In the genomic region with DNA sequence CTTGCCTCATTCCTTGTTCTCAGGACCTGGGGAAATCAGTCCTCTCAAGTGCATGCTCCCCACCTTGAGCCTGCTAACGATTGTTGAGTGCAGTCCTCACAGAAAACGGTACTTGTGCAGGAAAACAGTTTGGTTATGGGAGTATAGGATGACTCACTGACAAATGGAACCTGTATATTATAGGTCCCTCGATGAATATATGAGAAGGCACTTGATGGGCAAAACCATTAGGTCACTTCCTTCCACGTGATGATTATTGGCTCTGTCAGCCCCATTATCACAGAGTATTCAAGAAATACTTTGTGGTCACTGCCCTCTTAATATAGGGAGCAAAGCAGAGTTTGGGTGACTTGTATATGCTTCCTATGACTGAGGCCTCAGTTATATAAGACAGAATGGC, we compare ENCODE assay signal across 16 cellular contexts. TPM values are rescaled to one million over a fixed set of nuclear protein-coding genes. Genes with fewer than 3 reads are reported as not detected.
DNase-seq lines count a peak whose midpoint lies in the region; ATAC-seq and TF ChIP-seq lines count a peak whose summit lies in the region.
"Had no signal": no experiment of that assay in that cellular context is flagged by ENCODE, and none has a peak within 500 bp of the region (broad histone marks: within the 10 kb centered on the region; RNA-seq: fewer than 3 reads in every experiment).

No MANE protein-coding gene starts in this region.

- H3K4me3 Mint-ChIP-seq in activated CD4-positive, alpha-beta memory T cell treated with anti-CD3 and anti-CD28 coated beads for 36 hours, result no peak overlapping the region
- H3K4me3 Mint-ChIP-seq in activated CD4-positive, alpha-beta memory T cell treated with anti-CD3 and anti-CD28 coated beads, Interleukin-2, amount 10 ng/mL, durations not matched to agents 7 days and 5 days, result no peak overlapping the region
- no peak overlapping the region for H3K4me3 Mint-ChIP-seq in stimulated activated effector memory CD8-positive, alpha-beta T cell treated with anti-CD3 and anti-CD28 coated beads, Interleukin-12 subunit alpha, Interleukin-12 subunit beta, amount 100 ng/mL, for 72 hours
- H3K4me3 Mint-ChIP-seq: activated CD8-positive, alpha-beta T cell treated with anti-CD3 and anti-CD28 coated beads, Interleukin-2, amount 10 ng/mL, durations not matched to agents 7 days and 5 days; nephron had no signal

- in situ Hi-C loops in GM13976 (cut with MboI; ENCODE audit: low sequenced_read_pairs, unreplicated experiment), result no loop called here

- H3K4me3 ChIP-seq in ovary, result no peak overlapping the region
- H3K4me3 ChIP-seq in lower leg skin (ENCODE audit: low read depth, poor library complexity, severe bottlenecking), result no peak overlapping the region
- H3K4me3 ChIP-seq: ascending aorta, lung, SJCRH30 had no signal

- TF ChIP-seq POLR2A in ovary (IDR thresholded peaks at IDR 0.05) (no peak), lower leg skin (IDR thresholded peaks at IDR 0.05) (no peak)

- peak overlapping the region; percentile 28 for H3K27ac Mint-ChIP-seq in activated CD4-positive, alpha-beta memory T cell treated with anti-CD3 and anti-CD28 coated beads for 36 hours
- H3K27ac Mint-ChIP-seq in activated CD4-positive, alpha-beta memory T cell treated with anti-CD3 and anti-CD28 coated beads, Interleukin-2, amount 10 ng/mL, durations not matched to agents 7 days and 5 days, result no peak overlapping the region
- H3K27ac Mint-ChIP-seq in stimulated activated effector memory CD8-positive, alpha-beta T cell treated with anti-CD3 and anti-CD28 coated beads, Interleukin-12 subunit alpha, Interleukin-12 subunit beta, amount 100 ng/mL, for 72 hours, result peak overlapping the region; percentile 82
- H3K27ac Mint-ChIP-seq: nephron had no signal

- H3K27ac ChIP-seq in ovary, result no peak overlapping the region
- H3K27ac ChIP-seq: ascending aorta, SJCRH30 had no signal

- no peaks in the 10 kb centered on the region for H3K27me3 ChIP-seq in ovary
- H3K27me3 ChIP-seq: ascending aorta, SJCRH30 had no signal

- TF ChIP-seq EP300 in ovary (IDR thresholded peaks at IDR 0.05), result no peak

- H3K36me3 ChIP-seq in ovary, result no peaks in the 10 kb centered on the region

- H3K9me3 Mint-ChIP-seq in activated CD4-positive, alpha-beta memory T cell treated with anti-CD3 and anti-CD28 coated beads for 36 hours, result no peaks in the 10 kb centered on the region
- H3K9me3 Mint-ChIP-seq in activated CD4-positive, alpha-beta memory T cell treated with anti-CD3 and anti-CD28 coated beads, Interleukin-2, amount 10 ng/mL, durations not matched to agents 7 days and 5 days, result no peaks in the 10 kb centered on the region
- H3K9me3 Mint-ChIP-seq in stimulated activated effector memory CD8-positive, alpha-beta T cell treated with anti-CD3 and anti-CD28 coated beads, Interleukin-12 subunit alpha, Interleukin-12 subunit beta, amount 100 ng/mL, for 72 hours, result no peaks in the 10 kb centered on the region
- H3K9me3 Mint-ChIP-seq: nephron had no signal

- no peak for ATAC-seq in stimulated activated effector memory CD8-positive, alpha-beta T cell treated with anti-CD3 and anti-CD28 coated beads, Interleukin-12 subunit alpha, Interleukin-12 subunit beta, amount 100 ng/mL, for 72 hours
- ATAC-seq: activated CD8-positive, alpha-beta T cell treated with anti-CD3 and anti-CD28 coated beads, Interleukin-2, amount 10 ng/mL, durations not matched to agents 7 days and 5 days; right cardiac atrium had no signal

- no peaks in the 10 kb centered on the region for H3K27me3 Mint-ChIP-seq in activated CD4-positive, alpha-beta memory T cell treated with anti-CD3 and anti-CD28 coated beads for 36 hours
- H3K27me3 Mint-ChIP-seq in activated CD4-positive, alpha-beta memory T cell treated with anti-CD3 and anti-CD28 coated beads, Interleukin-2, amount 10 ng/mL, durations not matched to agents 7 days and 5 days, result no peaks in the 10 kb centered on the region

- peaks cover 32% of the 10 kb centered on the region for H3K36me3 Mint-ChIP-seq in activated CD4-positive, alpha-beta memory T cell treated with anti-CD3 and anti-CD28 coated beads for 36 hours
- peaks cover 61% of the 10 kb centered on the region for H3K36me3 Mint-ChIP-seq in activated CD4-positive, alpha-beta memory T cell treated with anti-CD3 and anti-CD28 coated beads, Interleukin-2, amount 10 ng/mL, durations not matched to agents 7 days and 5 days (ENCODE audit: low read depth)
- H3K36me3 Mint-ChIP-seq in stimulated activated effector memory CD8-positive, alpha-beta T cell treated with anti-CD3 and anti-CD28 coated beads, Interleukin-12 subunit alpha, Interleukin-12 subunit beta, amount 100 ng/mL, for 72 hours, result peaks cover 68% of the 10 kb centered on the region

- DNase-seq in activated CD4-positive, alpha-beta memory T cell treated with anti-CD3 and anti-CD28 coated beads for 36 hours, result no peak
- no peak for DNase-seq in activated CD4-positive, alpha-beta memory T cell treated with anti-CD3 and anti-CD28 coated beads, Interleukin-2, amount 10 ng/mL, durations not matched to agents 7 days and 5 days
- DNase-seq in RKO (ENCODE audit: low spot score), result peak; percentile 88
- peak; percentile 81 for DNase-seq in dermis blood vessel endothelial cell
- no peak for DNase-seq in stimulated activated effector memory CD8-positive, alpha-beta T cell treated with anti-CD3 and anti-CD28 coated beads, Interleukin-12 subunit alpha, Interleukin-12 subunit beta, amount 100 ng/mL, for 72 hours (ENCODE audit: low spot score in 2 of 2)
- no peak for DNase-seq in ovary
- DNase-seq in GM13976 (ENCODE audit: low spot score), result no peak
- no peak for DNase-seq in lower leg skin (ENCODE audit: low spot score in 2 of 2)
- DNase-seq: activated CD8-positive, alpha-beta T cell treated with anti-CD3 and anti-CD28 coated beads, Interleukin-2, amount 10 ng/mL, durations not matched to agents 7 days and 5 days; NCI-H446; right cardiac atrium; SJCRH30; stimulated activated CD4-positive, alpha-beta T cell treated with anti-CD3 and anti-CD28 coated beads, Interleukin-1b, Interleukin-23, amount 100 ng/mL, for 48 hours had no signal

- POLR2A ChIA-PET in activated CD4-positive, alpha-beta memory T cell treated with anti-CD3 and anti-CD28 coated beads for 36 hours (lab: Charles Lee), result no interaction called here
- POLR2A ChIA-PET in activated CD4-positive, alpha-beta memory T cell treated with anti-CD3 and anti-CD28 coated beads, Interleukin-2, amount 10 ng/mL, durations not matched to agents 7 days and 5 days (lab: Charles Lee), result no interaction called here

- no peaks in the 10 kb centered on the region for H3K4me1 Mint-ChIP-seq in activated CD4-positive, alpha-beta memory T cell treated with anti-CD3 and anti-CD28 coated beads for 36 hours (ENCODE audit: low read depth)
- H3K4me1 Mint-ChIP-seq in activated CD4-positive, alpha-beta memory T cell treated with anti-CD3 and anti-CD28 coated beads, Interleukin-2, amount 10 ng/mL, durations not matched to agents 7 days and 5 days, result no peaks in the 10 kb centered on the region
- H3K4me1 Mint-ChIP-seq in stimulated activated effector memory CD8-positive, alpha-beta T cell treated with anti-CD3 and anti-CD28 coated beads, Interleukin-12 subunit alpha, Interleukin-12 subunit beta, amount 100 ng/mL, for 72 hours, result no peaks in the 10 kb centered on the region
- H3K4me1 Mint-ChIP-seq: nephron had no signal

- TF ChIP-seq CTCF in ovary (IDR thresholded peaks at IDR 0.05) (no peak), GM13976 (IDR thresholded peaks at IDR 0.05; ENCODE audit: borderline replicate concordance, control extremely low read depth, extremely low read depth, insufficient read depth, missing control alignments) (no peak), lower leg skin (IDR thresholded peaks at IDR 0.05) (no peak)

- intact Hi-C loops in activated CD4-positive, alpha-beta memory T cell treated with anti-CD3 and anti-CD28 coated beads for 36 hours (cut with micrococcal nuclease), result no loop called here
- intact Hi-C loops in ovary (cut with DNase I), result no loop called here
- intact Hi-C loops in lower leg skin (cut with DNase I; ENCODE audit: low total_unique reads), result no loop called here

- WGBS in ovary, 3 donors, result 77 to 80% (median 80%) methylated on average over 4 of the region's 4 CpGs
- WGBS in lower leg skin, 2 donors, result 62 to 82% methylated on average over 4 of the region's 4 CpGs

- H3K4me1 ChIP-seq in ovary (ENCODE audit: insufficient read depth), result no peaks in the 10 kb centered on the region
- H3K4me1 ChIP-seq: SJCRH30 had no signal

- H3K9me3 ChIP-seq in ovary, result no peaks in the 10 kb centered on the region
- H3K9me3 ChIP-seq: ascending aorta, SJCRH30 had no signal

- CTCF ChIA-PET in activated CD4-positive, alpha-beta memory T cell treated with anti-CD3 and anti-CD28 coated beads for 36 hours (lab: Charles Lee), result no interaction called here
- CTCF ChIA-PET in activated CD4-positive, alpha-beta memory T cell treated with anti-CD3 and anti-CD28 coated beads, Interleukin-2, amount 10 ng/mL, durations not matched to agents 7 days and 5 days (lab: Charles Lee), result no interaction called here

RNA-seq across cellular contexts. Expression of gene CCDC17, which starts 6.2 kb away (rescaled TPM):
- total RNA-seq in activated CD4-positive, alpha-beta memory T cell treated with anti-CD3 and anti-CD28 coated beads for 36 hours, result 1 to 10 TPM; 1.1 to 1.3 TPM
- total RNA-seq in activated CD4-positive, alpha-beta memory T cell treated with anti-CD3 and anti-CD28 coated beads, Interleukin-2, amount 10 ng/mL, durations not matched to agents 7 days and 5 days, result 1 to 10 TPM; 2.6 to 3.6 TPM
- total RNA-seq in dermis blood vessel endothelial cell (1.2 and 1.6 TPM in 2 replicates), ovary (10 to 100 TPM in 1 of 7 donors, 1 to 10 TPM in 6; 1.3 to 30.2 (median 3.7) TPM), lower leg skin (1 to 10 TPM; 1.4 to 2.1 (median 1.7) TPM)
- 1 to 10 TPM; 1.4 to 1.5 TPM for polyA plus RNA-seq in ovary
- total RNA-seq: ascending aorta had no signal

RNA-seq across cellular contexts. Expression of gene NASP, which starts 33.8 kb away (rescaled TPM):
- 100 to 1,000 TPM; 233 to 235 TPM for total RNA-seq in activated CD4-positive, alpha-beta memory T cell treated with anti-CD3 and anti-CD28 coated beads for 36 hours
- 100 to 1,000 TPM; 166 to 172 TPM for total RNA-seq in activated CD4-positive, alpha-beta memory T cell treated with anti-CD3 and anti-CD28 coated beads, Interleukin-2, amount 10 ng/mL, durations not matched to agents 7 days and 5 days
- total RNA-seq in dermis blood vessel endothelial cell, result 88.2 and 114 TPM in 2 replicates
- total RNA-seq in ovary, result 100 to 1,000 TPM in 2 of 7 donors, 10 to 100 TPM in 5; 60.4 to 114 (median 76.3) TPM
- polyA plus RNA-seq in ovary, result 100 to 1,000 TPM in 1 of 2 donors, 10 to 100 TPM in 1; 92.6 to 122 TPM
- 10 to 100 TPM; 35.4 to 64.4 (median 52.3) TPM for total RNA-seq in lower leg skin

Comparison
In these comparisons a context has a peak if more than half of its experiments do, and no peak if none do; other contexts are left out.
1. DNase-seq: peak in RKO (single experiment) and dermis blood vessel endothelial cell (single experiment); none in activated CD4-positive, alpha-beta memory T cell treated with anti-CD3 and anti-CD28 coated beads for 36 hours (single experiment), activated CD4-positive, alpha-beta memory T cell treated with anti-CD3 and anti-CD28 coated beads, Interleukin-2, amount 10 ng/mL, durations not matched to agents 7 days and 5 days (single experiment), stimulated activated effector memory CD8-positive, alpha-beta T cell treated with anti-CD3 and anti-CD28 coated beads, Interleukin-12 subunit alpha, Interleukin-12 subunit beta, amount 100 ng/mL, for 72 hours (0 of 2), ovary (0 of 5), GM13976 (single experiment) and lower leg skin (0 of 2).